In genomic region chr20:63273180-63273579, GRCh38 we compare ENCODE assay signal across 9 cellular contexts. TPM values are rescaled to one million over a fixed set of nuclear protein-coding genes. Genes with fewer than 3 reads are reported as not detected.
DNase-seq lines count a peak whose midpoint lies in the region; ATAC-seq and TF ChIP-seq lines count a peak whose summit lies in the region.
"Had no signal": no experiment of that assay in that cellular context is flagged by ENCODE, and none has a peak within 500 bp of the region (broad histone marks: within the 10 kb centered on the region; RNA-seq: fewer than 3 reads in every experiment).

No MANE protein-coding gene starts in this region.

- H3K9me3 ChIP-seq in SK-N-SH (no peaks in the 10 kb centered on the region), stomach smooth muscle (ENCODE audit: control insufficient read depth in 2 of 2, low read length in 2 of 2) (no peaks in the 10 kb centered on the region)

- H4K20me1 ChIP-seq in SK-N-SH (ENCODE audit: insufficient read depth): peaks cover 47% of the 10 kb centered on the region

- 0 out of 2 replicates have a peak overlapping the region, but pooled peaks have one; percentile 51 for H2AFZ ChIP-seq in SK-N-SH (ENCODE audit: low read depth)

- H3K9me2 ChIP-seq in SK-N-SH: no peaks in the 10 kb centered on the region

- H3K27me3 Mint-ChIP-seq in activated T-helper 17 cell treated with anti-CD3 and anti-CD28 coated beads, Interleukin-2, amount 50 U/mL, for 72 hours: no peaks in the 10 kb centered on the region
- peaks cover 2% of the 10 kb centered on the region in 3 donors for H3K27me3 Mint-ChIP-seq in immature natural killer cell (ENCODE audit: low read depth in 3 of 3)

- H3K4me2 ChIP-seq in SK-N-SH: peak overlapping the region; percentile 97

- H3K36me3 ChIP-seq in SK-N-SH (replicated peaks in 1 of 2; ENCODE audit: control insufficient read depth in 1 of 2, insufficient read depth in 2 of 2, low read length in 1 of 2) (peaks cover 3 to 24% of the 10 kb centered on the region in 2 experiments), stomach smooth muscle (ENCODE audit: control insufficient read depth in 2 of 2, insufficient read depth in 2 of 2, low read length in 2 of 2) (peaks cover 13 to 15% of the 10 kb centered on the region in 2 donors)

- peaks cover 11% of the 10 kb centered on the region for H3K4me1 Mint-ChIP-seq in activated T-helper 17 cell treated with anti-CD3 and anti-CD28 coated beads, Interleukin-2, amount 50 U/mL, for 72 hours
- peaks cover 30 to 32% of the 10 kb centered on the region in 2 donors for H3K4me1 Mint-ChIP-seq in immature natural killer cell

- no peak for TF ChIP-seq RAD21 in SK-N-SH (IDR thresholded peaks at IDR 0.05; ENCODE audit: low read length)

- no peaks in the 10 kb centered on the region for H3K27me3 ChIP-seq in SK-N-SH (ENCODE audit: insufficient read depth)
- H3K27me3 ChIP-seq in stomach smooth muscle (ENCODE audit: control insufficient read depth in 1 of 2, insufficient read depth in 2 of 2, low read length in 2 of 2): no peaks in the 10 kb centered on the region

- peak overlapping the region; percentile 91 for H3K4me3 Mint-ChIP-seq in activated T-helper 17 cell treated with anti-CD3 and anti-CD28 coated beads, Interleukin-2, amount 50 U/mL, for 72 hours
- peak overlapping the region; percentile 79 to 91 (median 89) for H3K4me3 Mint-ChIP-seq in immature natural killer cell

- H3K27ac Mint-ChIP-seq in activated T-helper 17 cell treated with anti-CD3 and anti-CD28 coated beads, Interleukin-2, amount 50 U/mL, for 72 hours: peak overlapping the region; percentile 95
- H3K27ac Mint-ChIP-seq in immature natural killer cell: peak overlapping the region; percentile 62 to 92 (median 86)

- H3K4me1 ChIP-seq in SK-N-SH (ENCODE audit: control insufficient read depth in 1 of 2, insufficient read depth in 2 of 2, low read depth in 1 of 2, low read length in 1 of 2) (peaks cover 0 to 20% of the 10 kb centered on the region in 2 experiments; a peak in 2 of 4 replicates), stomach smooth muscle (ENCODE audit: control insufficient read depth, insufficient read depth, low read length) (peaks cover 23% of the 10 kb centered on the region)

- no peaks in the 10 kb centered on the region for H3F3A ChIP-seq in SK-N-SH (replicated peaks; ENCODE audit: insufficient read depth)

- ATAC-seq in SK-N-SH treated with all-trans-retinoic acid at 6 μM for 48 hours (no peak), GM18867 (IDR thresholded peaks at IDR 0.05; ENCODE audit: unreplicated experiment) (no peak)
- no peak for ATAC-seq in activated T-helper 17 cell treated with anti-CD3 and anti-CD28 coated beads, Interleukin-2, amount 50 U/mL, for 72 hours (replicated peaks)

- WGBS in SK-N-SH (ENCODE audit: low lambda C conversion rate): 4% methylated on average over 19 of the region's 21 CpGs

- peaks cover 56% of the 10 kb centered on the region for H3K79me2 ChIP-seq in SK-N-SH (ENCODE audit: insufficient read depth)

- H3K4me3 ChIP-seq in SK-N-SH (ENCODE audit: low read depth in 2 of 2, low read length in 1 of 2) (peak overlapping the region; percentile 87 to 92), stomach smooth muscle (ENCODE audit: low read length in 2 of 2) (peak overlapping the region; percentile 81 to 89)

- CTCF ChIA-PET in SK-N-SH (lab: Yijun Ruan, JAX): interaction anchor here (0.8 to 4.7 kb wide), 11 partner anchors 8 to 301 kb away, joined by 3 to 38 read pairs (median 3); no protein-coding TSS in a partner anchor

- POLR2A ChIA-PET in SK-N-SH (lab: Yijun Ruan, JAX): interaction anchor here (0.6 to 1.9 kb wide), 6 partner anchors 8 to 50 kb away, joined by 3 to 7 read pairs (median 4); no protein-coding TSS in a partner anchor

- peaks cover 22% of the 10 kb centered on the region for H3K36me3 Mint-ChIP-seq in activated T-helper 17 cell treated with anti-CD3 and anti-CD28 coated beads, Interleukin-2, amount 50 U/mL, for 72 hours (ENCODE audit: low read depth)
- H3K36me3 Mint-ChIP-seq in immature natural killer cell: peaks cover 0 to 3% (median 0%) of the 10 kb centered on the region in 3 donors

- TF ChIP-seq CTCF in SK-N-SH (IDR thresholded peaks at IDR 0.05): no peak

- no peak for TF ChIP-seq EP300 in SK-N-SH (IDR thresholded peaks at IDR 0.05; ENCODE audit: borderline replicate concordance in 1 of 2, low read depth in 1 of 2, low read length in 1 of 2)

- no peaks in the 10 kb centered on the region for H3K9me3 Mint-ChIP-seq in activated T-helper 17 cell treated with anti-CD3 and anti-CD28 coated beads, Interleukin-2, amount 50 U/mL, for 72 hours
- peaks cover 0 to 2% (median 0%) of the 10 kb centered on the region in 6 donors for H3K9me3 Mint-ChIP-seq in immature natural killer cell

- H3K27ac ChIP-seq in SK-N-SH (ENCODE audit: low read depth in 2 of 2, low read length in 1 of 2) (peak overlapping the region; percentile 41 to 65; a peak in 3 of 4 replicates), stomach smooth muscle (ENCODE audit: low read length) (no peak overlapping the region)

- H3K9ac ChIP-seq in SK-N-SH (peak overlapping the region; percentile 95), stomach smooth muscle (ENCODE audit: low read length in 2 of 2) (peak overlapping the region; percentile 79 to 87)

- no peak for DNase-seq in SK-N-SH
- no peak for DNase-seq in immature natural killer cell
- no peak for DNase-seq in amniotic stem cell (lab: John Stamatoyannopoulos, UW)
- no peak for DNase-seq in effector CD8-positive, alpha-beta T cell (lab: John Stamatoyannopoulos, UW)

TF ChIP-seq in SK-N-SH, 30 proteins besides CTCF, POLR2A, EP300 and RAD21:
- TF ChIP-seq TAF1 (IDR thresholded peaks at IDR 0.05; ENCODE audit: borderline replicate concordance, low read depth, low read length): no peak
- no peak for TF ChIP-seq MAX (IDR thresholded peaks at IDR 0.05; ENCODE audit: low read depth)
TF ChIP-seq in SK-N-SH: peak in this region for 0.

TF ChIP-seq in SK-N-SH treated with all-trans-retinoic acid at 6 μM for 48 hours, 23 proteins besides CTCF, POLR2A, EP300 and RAD21 (continues in another document):
- TF ChIP-seq ZFP30 (CRISPR knock-in tag; IDR thresholded peaks at IDR 0.05) (no peak), ESRRG (CRISPR knock-in tag; IDR thresholded peaks at IDR 0.05) (no peak), ISL1 (CRISPR knock-in tag; IDR thresholded peaks at IDR 0.05) (no peak), TSHZ2 (CRISPR knock-in tag; IDR thresholded peaks at IDR 0.05) (no peak), TOX (CRISPR knock-in tag; IDR thresholded peaks at IDR 0.05; ENCODE audit: borderline replicate concordance) (no peak), ARNTL (CRISPR knock-in tag; IDR thresholded peaks at IDR 0.05; ENCODE audit: borderline replicate concordance, low read depth) (no peak), ZNF70 (CRISPR knock-in tag; IDR thresholded peaks at IDR 0.05) (no peak), SNAI2 (CRISPR knock-in tag; IDR thresholded peaks at IDR 0.05) (no peak), PPARA (CRISPR knock-in tag; IDR thresholded peaks at IDR 0.05; ENCODE audit: borderline replicate concordance) (no peak), BACH2 (CRISPR knock-in tag; IDR thresholded peaks at IDR 0.05; ENCODE audit: borderline replicate concordance) (no peak)

RNA-seq across cellular contexts. Expression of gene ARFGAP1, which starts 0.6 kb away (rescaled TPM):
- polyA plus RNA-seq in SK-N-SH (2012; rRNA removed) (72.7 and 77.0 TPM in 2 replicates), immature natural killer cell (10 to 100 TPM in 2 of 3 donors, 1 to 10 TPM in 1; 8.8 to 20.9 (median 16.5) TPM)
- 15.2 and 23.1 TPM in 2 replicates for polyA plus RNA-seq in SK-N-SH (2012; cell fraction: cytosol; rRNA removed)
- polyA plus RNA-seq in SK-N-SH (2012; cell fraction: nucleus; rRNA removed): 483 and 544 TPM in 2 replicates
- total RNA-seq in activated T-helper 17 cell treated with anti-CD3 and anti-CD28 coated beads, Interleukin-2, amount 50 U/mL, for 72 hours: 10 to 100 TPM; 63.1 to 70.5 TPM

RNA-seq across cellular contexts. Expression of gene NKAIN4, which starts 18.9 kb away (rescaled TPM):
- polyA plus RNA-seq in SK-N-SH (2012; rRNA removed) (not detected in 2 replicates), immature natural killer cell (not detected)
- polyA plus RNA-seq in SK-N-SH (2012; cell fraction: cytosol; rRNA removed): not detected in 2 replicates
- polyA plus RNA-seq in SK-N-SH (2012; cell fraction: nucleus; rRNA removed): 0.13 TPM in 1 of 2 replicates, not detected in the other
- not detected for total RNA-seq in activated T-helper 17 cell treated with anti-CD3 and anti-CD28 coated beads, Interleukin-2, amount 50 U/mL, for 72 hours
- total RNA-seq: HT1080 had no signal

RNA-seq across cellular contexts. Expression of gene COL20A1, which starts 19.8 kb away (rescaled TPM):
- polyA plus RNA-seq in SK-N-SH (2012; rRNA removed) (not detected in 2 replicates), immature natural killer cell (not detected)
- not detected in 2 replicates for polyA plus RNA-seq in SK-N-SH (2012; cell fraction: cytosol; rRNA removed)
- 0.01 and 0.05 TPM in 2 replicates for polyA plus RNA-seq in SK-N-SH (2012; cell fraction: nucleus; rRNA removed)
- under 1 TPM; 0.16 to 0.17 TPM for total RNA-seq in activated T-helper 17 cell treated with anti-CD3 and anti-CD28 coated beads, Interleukin-2, amount 50 U/mL, for 72 hours
- total RNA-seq: HT1080 had no signal

RNA-seq across cellular contexts. Expression of gene BIRC7, which starts 37.5 kb away (rescaled TPM):
- not detected in 2 replicates for polyA plus RNA-seq in SK-N-SH (2012; rRNA removed)
- not detected in 2 replicates for polyA plus RNA-seq in SK-N-SH (2012; cell fraction: cytosol; rRNA removed)
- not detected in 2 replicates for polyA plus RNA-seq in SK-N-SH (2012; cell fraction: nucleus; rRNA removed)
- total RNA-seq in activated T-helper 17 cell treated with anti-CD3 and anti-CD28 coated beads, Interleukin-2, amount 50 U/mL, for 72 hours: under 1 TPM in 1 of 2 donors, not detected in 1; 0.61 TPM
- not detected for polyA plus RNA-seq in immature natural killer cell
- total RNA-seq: HT1080 had no signal

RNA-seq across cellular contexts. Expression of gene YTHDF1, which starts 57.2 kb away (rescaled TPM):
- polyA plus RNA-seq in SK-N-SH (2012; rRNA removed): 15.5 and 17.0 TPM in 2 replicates
- 15.9 and 17.6 TPM in 2 replicates for polyA plus RNA-seq in SK-N-SH (2012; cell fraction: cytosol; rRNA removed)
- polyA plus RNA-seq in SK-N-SH (2012; cell fraction: nucleus; rRNA removed): 25.6 and 28.5 TPM in 2 replicates
- total RNA-seq in activated T-helper 17 cell treated with anti-CD3 and anti-CD28 coated beads, Interleukin-2, amount 50 U/mL, for 72 hours: 10 to 100 TPM; 23.7 to 40.3 TPM
- polyA plus RNA-seq in immature natural killer cell: 10 to 100 TPM; 22.6 to 30.7 (median 24.1) TPM
